Comparison of ENCODE assay signal across 8 cellular contexts in the genomic region with DNA sequence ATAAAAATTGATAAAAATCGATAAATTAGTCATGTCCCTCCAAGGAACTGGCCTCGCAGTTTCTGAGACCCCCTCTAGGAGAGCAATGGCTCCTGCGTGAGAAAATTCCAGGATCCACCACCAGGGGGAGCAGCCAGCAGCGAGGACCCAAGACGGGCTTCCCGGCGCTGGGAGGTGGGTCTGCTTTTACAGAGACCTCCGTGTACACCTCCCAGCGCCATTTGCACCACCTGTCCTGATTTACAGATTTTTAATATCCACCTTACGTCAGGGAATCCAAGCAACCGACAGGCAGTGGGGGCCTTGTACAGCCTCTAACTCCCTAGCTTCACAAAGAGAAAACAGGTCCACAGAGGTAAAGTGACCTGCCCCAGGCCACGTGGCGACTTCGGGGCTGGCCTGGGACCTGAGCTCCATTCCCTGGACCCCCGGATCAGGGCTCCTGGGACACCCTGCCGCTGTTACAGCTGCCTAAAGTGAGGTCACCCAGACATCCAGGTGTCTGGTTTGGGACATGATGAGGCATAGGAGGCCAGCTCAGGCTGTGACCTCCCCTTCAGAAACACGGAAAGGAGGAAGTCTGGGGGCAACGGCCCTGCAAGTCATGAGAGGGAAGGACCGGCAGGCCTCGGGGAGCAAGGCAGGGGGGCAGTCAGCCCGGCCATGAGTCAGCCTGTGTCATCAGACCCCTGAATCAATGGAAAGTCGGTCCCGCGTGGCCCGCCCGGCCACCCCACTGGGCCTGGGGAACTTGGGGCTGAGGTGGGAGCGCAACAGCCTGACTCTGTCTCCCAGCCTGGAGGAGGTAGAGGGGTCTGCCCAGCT.
DNase-seq lines count a peak whose midpoint lies in the region; ATAC-seq and TF ChIP-seq lines count a peak whose summit lies in the region.

No MANE protein-coding gene starts in this region.

- no peaks in the 10 kb centered on the region for H3F3A ChIP-seq in MM.1S (ENCODE audit: insufficient read depth, low read length)

- TF ChIP-seq CTCF in MM.1S (IDR thresholded peaks at IDR 0.05; ENCODE audit: low read length): peak; percentile 91

- no peaks in the 10 kb centered on the region for H3K9me2 ChIP-seq in MM.1S (replicated peaks; ENCODE audit: insufficient read depth, low read length)

- ATAC-seq in GM18909 (IDR thresholded peaks at IDR 0.05; ENCODE audit: poor library complexity, unreplicated experiment) (no peak), HG03520 (IDR thresholded peaks at IDR 0.05; ENCODE audit: unreplicated experiment) (no peak)

- no peaks in the 10 kb centered on the region for H4K20me1 ChIP-seq in MM.1S (ENCODE audit: insufficient read depth, low read length)

- peaks cover 5% of the 10 kb centered on the region for H3K4me1 ChIP-seq in MM.1S (ENCODE audit: low read length)

- H3K79me2 ChIP-seq in MM.1S (ENCODE audit: low read length): no peaks in the 10 kb centered on the region

- H3K9me3 ChIP-seq in MM.1S (replicated peaks; ENCODE audit: insufficient read depth, low read length): no peaks in the 10 kb centered on the region

- H3K36me3 ChIP-seq in MM.1S (replicated peaks; ENCODE audit: insufficient read depth, low read length): no peaks in the 10 kb centered on the region

- peaks cover 73% of the 10 kb centered on the region for H3K27me3 ChIP-seq in MM.1S (replicated peaks; ENCODE audit: insufficient read depth, low read length)

- peak overlapping the region; percentile 63 for H3K4me3 ChIP-seq in MM.1S (ENCODE audit: low read length)

- H3K4me2 ChIP-seq in MM.1S (ENCODE audit: low read depth, low read length): peak overlapping the region; percentile 98

- peak overlapping the region; percentile 44; the same call in 1 of the 2 replicates for H3K9ac ChIP-seq in MM.1S (ENCODE audit: low read length)

- peak overlapping the region; percentile 99 for H2AFZ ChIP-seq in MM.1S (ENCODE audit: low read length)

- no peak overlapping the region for H3K27ac ChIP-seq in MM.1S (ENCODE audit: low read length)

- DNase-seq in EH (ENCODE audit: low read depth) (peak; percentile 63), MM.1S (peak; percentile 64), T1000 (lab: John Stamatoyannopoulos, UW) (peak; percentile 42), astrocyte of the hippocampus (ENCODE audit: low read depth, low spot score) (peak; percentile 87), iPS-NIHi11 (ENCODE audit: low spot score) (peak; percentile 88)
- peak; percentile 85 for DNase-seq in stimulated activated CD4-positive, alpha-beta T cell treated with anti-CD3 and anti-CD28 coated beads, Interleukin-12 subunit alpha, Interleukin-12 subunit beta, amount 100 ng/mL, for 4 hours
